ENCODE assay signal across 2 cellular contexts in the genomic region with DNA sequence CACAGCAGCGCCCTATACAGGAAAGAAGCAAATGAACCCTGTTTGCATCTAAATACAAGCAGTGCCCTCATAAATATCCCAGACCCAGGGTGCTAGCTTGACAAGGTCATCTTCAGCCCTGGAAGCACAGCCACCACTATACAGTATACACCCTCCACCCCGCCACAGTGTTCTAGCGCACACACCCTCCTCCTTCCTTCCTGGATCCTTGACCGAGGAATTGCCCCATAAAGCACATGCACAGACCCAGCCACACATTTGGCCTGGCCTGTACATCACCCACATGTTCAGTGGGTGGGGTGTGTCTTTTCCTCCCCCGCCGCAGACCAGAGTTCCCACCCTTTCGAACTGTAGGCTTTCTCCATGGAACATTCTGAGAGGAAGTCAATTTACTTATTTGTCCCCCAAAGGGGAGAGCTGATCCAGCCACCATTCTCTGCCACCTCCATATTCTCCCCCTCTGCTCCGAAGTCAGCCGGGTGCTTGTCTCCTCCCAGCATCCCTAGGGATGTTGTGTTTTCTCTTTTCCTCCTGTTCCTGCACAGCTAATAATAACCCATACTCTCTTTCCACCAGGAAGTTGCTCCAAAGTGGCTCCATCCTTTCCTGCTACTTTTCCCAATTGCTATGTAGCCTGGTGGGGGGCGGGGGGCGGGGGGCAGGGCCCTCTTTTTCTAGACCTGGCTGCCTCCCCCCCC.
TF ChIP-seq lines count a peak whose summit lies in the region.

No MANE protein-coding gene starts in this region.

TF ChIP-seq in SK-N-SH, 30 proteins besides CTCF, POLR2A, EP300 and RAD21:
- TF ChIP-seq IRF3 (IDR thresholded peaks at IDR 0.05; ENCODE audit: low read depth, low read length): no peak
- TF ChIP-seq GATA2 (CRISPR knock-in tag; IDR thresholded peaks at IDR 0.05): no peak
- TF ChIP-seq, protein P1, sequence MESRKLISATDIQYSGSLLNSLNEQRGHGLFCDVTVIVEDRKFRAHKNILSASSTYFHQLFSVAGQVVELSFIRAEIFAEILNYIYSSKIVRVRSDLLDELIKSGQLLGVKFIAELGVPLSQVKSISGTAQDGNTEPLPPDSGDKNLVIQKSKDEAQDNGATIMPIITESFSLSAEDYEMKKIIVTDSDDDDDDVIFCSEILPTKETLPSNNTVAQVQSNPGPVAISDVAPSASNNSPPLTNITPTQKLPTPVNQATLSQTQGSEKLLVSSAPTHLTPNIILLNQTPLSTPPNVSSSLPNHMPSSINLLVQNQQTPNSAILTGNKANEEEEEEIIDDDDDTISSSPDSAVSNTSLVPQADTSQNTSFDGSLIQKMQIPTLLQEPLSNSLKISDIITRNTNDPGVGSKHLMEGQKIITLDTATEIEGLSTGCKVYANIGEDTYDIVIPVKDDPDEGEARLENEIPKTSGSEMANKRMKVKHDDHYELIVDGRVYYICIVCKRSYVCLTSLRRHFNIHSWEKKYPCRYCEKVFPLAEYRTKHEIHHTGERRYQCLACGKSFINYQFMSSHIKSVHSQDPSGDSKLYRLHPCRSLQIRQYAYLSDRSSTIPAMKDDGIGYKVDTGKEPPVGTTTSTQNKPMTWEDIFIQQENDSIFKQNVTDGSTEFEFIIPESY (IDR thresholded peaks at IDR 0.05; ENCODE audit: borderline replicate concordance, low read depth): no peak
- TF ChIP-seq, protein P2, sequence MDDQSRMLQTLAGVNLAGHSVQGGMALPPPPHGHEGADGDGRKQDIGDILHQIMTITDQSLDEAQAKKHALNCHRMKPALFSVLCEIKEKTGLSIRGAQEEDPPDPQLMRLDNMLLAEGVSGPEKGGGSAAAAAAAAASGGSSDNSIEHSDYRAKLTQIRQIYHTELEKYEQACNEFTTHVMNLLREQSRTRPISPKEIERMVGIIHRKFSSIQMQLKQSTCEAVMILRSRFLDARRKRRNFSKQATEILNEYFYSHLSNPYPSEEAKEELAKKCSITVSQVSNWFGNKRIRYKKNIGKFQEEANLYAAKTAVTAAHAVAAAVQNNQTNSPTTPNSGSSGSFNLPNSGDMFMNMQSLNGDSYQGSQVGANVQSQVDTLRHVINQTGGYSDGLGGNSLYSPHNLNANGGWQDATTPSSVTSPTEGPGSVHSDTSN (IDR thresholded peaks at IDR 0.05): no peak
- TF ChIP-seq TAF1 (IDR thresholded peaks at IDR 0.05; ENCODE audit: borderline replicate concordance, low read depth, low read length): no peak

TF ChIP-seq in SK-N-SH treated with all-trans-retinoic acid at 6 μM for 48 hours, 23 proteins besides CTCF, POLR2A, EP300 and RAD21:
- TF ChIP-seq ESRRG (CRISPR knock-in tag; IDR thresholded peaks at IDR 0.05) (no peak), OSR1 (CRISPR knock-in tag; IDR thresholded peaks at IDR 0.05) (no peak), TCF4 (CRISPR knock-in tag; IDR thresholded peaks at IDR 0.05; ENCODE audit: borderline replicate concordance) (no peak), BACH2 (CRISPR knock-in tag; IDR thresholded peaks at IDR 0.05; ENCODE audit: borderline replicate concordance) (no peak), ZNF8 (CRISPR knock-in tag; IDR thresholded peaks at IDR 0.05) (no peak), PPARA (CRISPR knock-in tag; IDR thresholded peaks at IDR 0.05; ENCODE audit: borderline replicate concordance) (no peak), RARB (CRISPR knock-in tag; IDR thresholded peaks at IDR 0.05) (no peak), ARNTL (CRISPR knock-in tag; IDR thresholded peaks at IDR 0.05; ENCODE audit: borderline replicate concordance, low read depth) (no peak), GLIS3 (CRISPR knock-in tag; IDR thresholded peaks at IDR 0.05) (no peak), ZNF70 (CRISPR knock-in tag; IDR thresholded peaks at IDR 0.05) (no peak), TOX (CRISPR knock-in tag; IDR thresholded peaks at IDR 0.05; ENCODE audit: borderline replicate concordance) (no peak), ZFP30 (CRISPR knock-in tag; IDR thresholded peaks at IDR 0.05) (no peak), ZFP3 (CRISPR knock-in tag; IDR thresholded peaks at IDR 0.05) (no peak), ZC3H10 (CRISPR knock-in tag; IDR thresholded peaks at IDR 0.05) (no peak), POU6F1 (CRISPR knock-in tag; IDR thresholded peaks at IDR 0.05; ENCODE audit: borderline replicate concordance, low read depth) (no peak)
- TF ChIP-seq, protein P3, sequence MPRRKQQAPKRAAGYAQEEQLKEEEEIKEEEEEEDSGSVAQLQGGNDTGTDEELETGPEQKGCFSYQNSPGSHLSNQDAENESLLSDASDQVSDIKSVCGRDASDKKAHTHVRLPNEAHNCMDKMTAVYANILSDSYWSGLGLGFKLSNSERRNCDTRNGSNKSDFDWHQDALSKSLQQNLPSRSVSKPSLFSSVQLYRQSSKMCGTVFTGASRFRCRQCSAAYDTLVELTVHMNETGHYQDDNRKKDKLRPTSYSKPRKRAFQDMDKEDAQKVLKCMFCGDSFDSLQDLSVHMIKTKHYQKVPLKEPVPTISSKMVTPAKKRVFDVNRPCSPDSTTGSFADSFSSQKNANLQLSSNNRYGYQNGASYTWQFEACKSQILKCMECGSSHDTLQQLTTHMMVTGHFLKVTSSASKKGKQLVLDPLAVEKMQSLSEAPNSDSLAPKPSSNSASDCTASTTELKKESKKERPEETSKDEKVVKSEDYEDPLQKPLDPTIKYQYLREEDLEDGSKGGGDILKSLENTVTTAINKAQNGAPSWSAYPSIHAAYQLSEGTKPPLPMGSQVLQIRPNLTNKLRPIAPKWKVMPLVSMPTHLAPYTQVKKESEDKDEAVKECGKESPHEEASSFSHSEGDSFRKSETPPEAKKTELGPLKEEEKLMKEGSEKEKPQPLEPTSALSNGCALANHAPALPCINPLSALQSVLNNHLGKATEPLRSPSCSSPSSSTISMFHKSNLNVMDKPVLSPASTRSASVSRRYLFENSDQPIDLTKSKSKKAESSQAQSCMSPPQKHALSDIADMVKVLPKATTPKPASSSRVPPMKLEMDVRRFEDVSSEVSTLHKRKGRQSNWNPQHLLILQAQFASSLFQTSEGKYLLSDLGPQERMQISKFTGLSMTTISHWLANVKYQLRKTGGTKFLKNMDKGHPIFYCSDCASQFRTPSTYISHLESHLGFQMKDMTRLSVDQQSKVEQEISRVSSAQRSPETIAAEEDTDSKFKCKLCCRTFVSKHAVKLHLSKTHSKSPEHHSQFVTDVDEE (CRISPR knock-in tag; IDR thresholded peaks at IDR 0.05): no peak
- TF ChIP-seq, protein P4, sequence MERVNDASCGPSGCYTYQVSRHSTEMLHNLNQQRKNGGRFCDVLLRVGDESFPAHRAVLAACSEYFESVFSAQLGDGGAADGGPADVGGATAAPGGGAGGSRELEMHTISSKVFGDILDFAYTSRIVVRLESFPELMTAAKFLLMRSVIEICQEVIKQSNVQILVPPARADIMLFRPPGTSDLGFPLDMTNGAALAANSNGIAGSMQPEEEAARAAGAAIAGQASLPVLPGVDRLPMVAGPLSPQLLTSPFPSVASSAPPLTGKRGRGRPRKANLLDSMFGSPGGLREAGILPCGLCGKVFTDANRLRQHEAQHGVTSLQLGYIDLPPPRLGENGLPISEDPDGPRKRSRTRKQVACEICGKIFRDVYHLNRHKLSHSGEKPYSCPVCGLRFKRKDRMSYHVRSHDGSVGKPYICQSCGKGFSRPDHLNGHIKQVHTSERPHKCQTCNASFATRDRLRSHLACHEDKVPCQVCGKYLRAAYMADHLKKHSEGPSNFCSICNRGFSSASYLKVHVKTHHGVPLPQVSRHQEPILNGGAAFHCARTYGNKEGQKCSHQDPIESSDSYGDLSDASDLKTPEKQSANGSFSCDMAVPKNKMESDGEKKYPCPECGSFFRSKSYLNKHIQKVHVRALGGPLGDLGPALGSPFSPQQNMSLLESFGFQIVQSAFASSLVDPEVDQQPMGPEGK (CRISPR knock-in tag; IDR thresholded peaks at IDR 0.05; ENCODE audit: borderline replicate concordance): no peak
TF ChIP-seq in SK-N-SH treated with all-trans-retinoic acid at 6 μM for 48 hours: peak in this region for 0.
